Comparison of ENCODE assay signal across 17 cellular contexts in the genomic region with DNA sequence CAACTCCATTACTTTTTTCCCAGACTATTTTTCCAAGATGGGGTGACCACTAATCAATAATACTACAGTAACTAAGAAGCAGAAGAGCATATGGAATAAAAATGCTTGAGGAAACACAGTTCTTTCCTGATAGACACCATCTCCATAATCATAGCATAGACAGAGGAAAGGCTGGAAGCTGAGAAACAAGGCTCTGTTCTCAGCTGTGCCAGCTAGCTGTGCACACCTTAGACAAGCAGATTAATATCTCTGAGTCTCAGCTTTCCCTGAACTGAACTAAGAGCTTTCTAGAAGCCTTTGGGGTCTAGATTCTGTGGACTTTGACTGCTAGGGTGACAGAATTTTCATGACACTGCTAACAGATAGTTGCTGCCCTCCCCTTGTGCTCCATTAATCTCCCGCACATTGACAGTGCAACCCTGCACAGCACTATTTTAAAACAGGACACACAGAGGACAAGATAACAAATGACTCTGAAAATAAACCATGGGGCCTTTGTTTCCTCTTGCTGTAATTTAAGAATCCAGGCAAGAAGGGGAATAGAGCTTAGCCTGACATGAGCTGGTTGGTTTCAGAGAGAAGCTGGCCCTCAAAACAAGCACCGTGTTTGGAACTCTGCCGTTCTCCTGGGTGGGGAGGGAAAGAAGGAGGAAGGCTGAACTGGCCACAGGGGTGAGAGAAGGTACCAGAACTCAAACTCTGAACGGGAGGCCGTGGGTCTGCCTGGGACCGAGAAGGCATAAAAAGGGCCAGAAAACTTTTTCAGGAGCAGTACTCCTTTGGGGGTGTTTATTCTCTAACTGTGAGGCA.
"Had no signal": no experiment of that assay in that cellular context is flagged by ENCODE, and none has a peak within 500 bp of the region (broad histone marks: within the 10 kb centered on the region; RNA-seq: fewer than 3 reads in every experiment).

No MANE protein-coding gene starts in this region.

- DNase-seq: activated CD4-positive, alpha-beta T cell treated with anti-CD3 and anti-CD28 coated beads, Interleukin-2, amount 10 ng/mL, durations not matched to agents 7 days and 5 days; activated CD8-positive, alpha-beta T cell treated with anti-CD3 and anti-CD28 coated beads, Interleukin-2, amount 10 ng/mL, durations not matched to agents 7 days and 5 days; activated naive CD4-positive, alpha-beta T cell treated with anti-CD3 and anti-CD28 coated beads, Interleukin-2, amount 10 ng/mL, durations not matched to agents 7 days and 5 days; activated naive CD8-positive, alpha-beta T cell treated with anti-CD3 and anti-CD28 coated beads, Interleukin-2, amount 50 U/mL, for 24 hours; activated T-cell treated with anti-CD3 and anti-CD28 coated beads, Interleukin-2, amount 50 U/mL, for 24 hours; aorta; brain microvascular endothelial cell; cortex of kidney; erythroblast; midbrain; sigmoid colon; spleen; stimulated activated CD4-positive, alpha-beta T cell treated with anti-CD3 and anti-CD28 coated beads, Interleukin-4, amount 100 ng/mL, for 4 hours; T1000 had no signal

- H3K9me3 ChIP-seq: prostate gland, sigmoid colon, spleen had no signal

- H3K27me3 ChIP-seq: brain microvascular endothelial cell, sigmoid colon, spleen had no signal

- H3K4me1 ChIP-seq: prostate gland, sigmoid colon, spleen had no signal

- H3K4me3 ChIP-seq: lung, prostate gland, sigmoid colon, spleen had no signal

- H3K36me3 ChIP-seq: brain microvascular endothelial cell, prostate gland, sigmoid colon, spleen had no signal

- H3K27ac ChIP-seq: brain microvascular endothelial cell, prostate gland, sigmoid colon, spleen had no signal

- ATAC-seq: activated CD8-positive, alpha-beta T cell treated with anti-CD3 and anti-CD28 coated beads, Interleukin-2, amount 10 ng/mL, durations not matched to agents 7 days and 5 days; activated naive CD8-positive, alpha-beta T cell treated with anti-CD3 and anti-CD28 coated beads, Interleukin-2, amount 50 U/mL, for 24 hours; stimulated activated memory B cell treated with anti-CD40 and anti-IgM and Interleukin-4, amounts not matched to agents 10 μg/mL and 1 μg/mL and 100 μg/mL, for 72 hours had no signal
